ENCODE assay signal across 2 cellular contexts in the genomic region with DNA sequence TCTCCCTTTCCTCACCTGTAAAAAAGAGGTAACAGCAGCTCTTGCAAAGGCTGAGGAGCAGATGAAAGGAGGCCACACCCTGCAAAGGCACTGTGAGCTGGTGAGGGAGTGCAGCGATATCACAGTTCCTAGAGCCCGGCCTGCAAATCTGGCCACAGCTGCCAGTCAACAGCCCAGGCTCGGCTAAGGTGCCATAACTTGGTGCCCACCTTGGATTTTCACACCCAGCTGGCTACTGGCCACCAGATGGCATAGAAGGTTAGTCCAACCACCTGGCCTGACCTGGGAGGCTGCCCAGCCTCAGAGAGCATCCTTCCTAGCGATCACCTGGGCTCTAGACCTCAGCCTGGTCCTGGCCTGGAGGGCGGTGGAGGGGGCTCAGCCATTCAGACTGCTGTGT.
TF ChIP-seq lines count a peak whose summit lies in the region.

No MANE protein-coding gene starts in this region.

TF ChIP-seq in HCT116, 20 proteins besides CTCF, POLR2A, EP300 and RAD21:
- TF ChIP-seq ZNF274 (IDR thresholded peaks at IDR 0.05; ENCODE audit: low read depth, low read length) (no peak), SRF (IDR thresholded peaks at IDR 0.05; ENCODE audit: low read depth) (no peak), ZBTB33 (IDR thresholded peaks at IDR 0.05; ENCODE audit: extremely low read depth, insufficient replicate concordance, low read length) (no peak)

TF ChIP-seq in WTC11, 78 proteins besides CTCF, POLR2A, EP300 and RAD21 (continued from another document):
- TF ChIP-seq CREM (CRISPR knock-in tag; IDR thresholded peaks at IDR 0.05) (no peak), ZNF532 (CRISPR knock-in tag; IDR thresholded peaks at IDR 0.05; ENCODE audit: borderline replicate concordance) (no peak), SP1 (CRISPR knock-in tag; conservative IDR thresholded peaks at IDR 0.05) (no peak), KAT7 (CRISPR knock-in tag; IDR thresholded peaks at IDR 0.05; ENCODE audit: borderline replicate concordance) (no peak), ZNF281 (CRISPR knock-in tag; IDR thresholded peaks at IDR 0.05) (no peak), JAZF1 (CRISPR knock-in tag; IDR thresholded peaks at IDR 0.05) (no peak), TP53 (CRISPR knock-in tag; IDR thresholded peaks at IDR 0.05) (no peak), ETV6 (CRISPR knock-in tag; IDR thresholded peaks at IDR 0.05) (no peak), HMGA2 (CRISPR knock-in tag; IDR thresholded peaks at IDR 0.05) (no peak), IRF2 (CRISPR knock-in tag; IDR thresholded peaks at IDR 0.05; ENCODE audit: borderline replicate concordance, low read depth) (no peak), FOXP1 (CRISPR knock-in tag; IDR thresholded peaks at IDR 0.05; ENCODE audit: borderline replicate concordance) (no peak), SMAD3 (CRISPR knock-in tag; IDR thresholded peaks at IDR 0.05; ENCODE audit: borderline replicate concordance) (no peak), CBFB (CRISPR knock-in tag; IDR thresholded peaks at IDR 0.05; ENCODE audit: low read depth) (no peak), TCF7 (CRISPR knock-in tag; IDR thresholded peaks at IDR 0.05; ENCODE audit: low read depth) (no peak)
- TF ChIP-seq, protein P1, sequence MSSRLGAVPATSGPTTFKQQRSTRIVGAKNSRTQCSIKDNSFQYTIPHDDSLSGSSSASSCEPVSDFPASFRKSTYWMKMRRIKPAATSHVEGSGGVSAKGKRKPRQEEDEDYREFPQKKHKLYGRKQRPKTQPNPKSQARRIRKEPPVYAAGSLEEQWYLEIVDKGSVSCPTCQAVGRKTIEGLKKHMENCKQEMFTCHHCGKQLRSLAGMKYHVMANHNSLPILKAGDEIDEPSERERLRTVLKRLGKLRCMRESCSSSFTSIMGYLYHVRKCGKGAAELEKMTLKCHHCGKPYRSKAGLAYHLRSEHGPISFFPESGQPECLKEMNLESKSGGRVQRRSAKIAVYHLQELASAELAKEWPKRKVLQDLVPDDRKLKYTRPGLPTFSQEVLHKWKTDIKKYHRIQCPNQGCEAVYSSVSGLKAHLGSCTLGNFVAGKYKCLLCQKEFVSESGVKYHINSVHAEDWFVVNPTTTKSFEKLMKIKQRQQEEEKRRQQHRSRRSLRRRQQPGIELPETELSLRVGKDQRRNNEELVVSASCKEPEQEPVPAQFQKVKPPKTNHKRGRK (CRISPR knock-in tag; IDR thresholded peaks at IDR 0.05; ENCODE audit: borderline replicate concordance) = no peak
- TF ChIP-seq, protein P2, sequence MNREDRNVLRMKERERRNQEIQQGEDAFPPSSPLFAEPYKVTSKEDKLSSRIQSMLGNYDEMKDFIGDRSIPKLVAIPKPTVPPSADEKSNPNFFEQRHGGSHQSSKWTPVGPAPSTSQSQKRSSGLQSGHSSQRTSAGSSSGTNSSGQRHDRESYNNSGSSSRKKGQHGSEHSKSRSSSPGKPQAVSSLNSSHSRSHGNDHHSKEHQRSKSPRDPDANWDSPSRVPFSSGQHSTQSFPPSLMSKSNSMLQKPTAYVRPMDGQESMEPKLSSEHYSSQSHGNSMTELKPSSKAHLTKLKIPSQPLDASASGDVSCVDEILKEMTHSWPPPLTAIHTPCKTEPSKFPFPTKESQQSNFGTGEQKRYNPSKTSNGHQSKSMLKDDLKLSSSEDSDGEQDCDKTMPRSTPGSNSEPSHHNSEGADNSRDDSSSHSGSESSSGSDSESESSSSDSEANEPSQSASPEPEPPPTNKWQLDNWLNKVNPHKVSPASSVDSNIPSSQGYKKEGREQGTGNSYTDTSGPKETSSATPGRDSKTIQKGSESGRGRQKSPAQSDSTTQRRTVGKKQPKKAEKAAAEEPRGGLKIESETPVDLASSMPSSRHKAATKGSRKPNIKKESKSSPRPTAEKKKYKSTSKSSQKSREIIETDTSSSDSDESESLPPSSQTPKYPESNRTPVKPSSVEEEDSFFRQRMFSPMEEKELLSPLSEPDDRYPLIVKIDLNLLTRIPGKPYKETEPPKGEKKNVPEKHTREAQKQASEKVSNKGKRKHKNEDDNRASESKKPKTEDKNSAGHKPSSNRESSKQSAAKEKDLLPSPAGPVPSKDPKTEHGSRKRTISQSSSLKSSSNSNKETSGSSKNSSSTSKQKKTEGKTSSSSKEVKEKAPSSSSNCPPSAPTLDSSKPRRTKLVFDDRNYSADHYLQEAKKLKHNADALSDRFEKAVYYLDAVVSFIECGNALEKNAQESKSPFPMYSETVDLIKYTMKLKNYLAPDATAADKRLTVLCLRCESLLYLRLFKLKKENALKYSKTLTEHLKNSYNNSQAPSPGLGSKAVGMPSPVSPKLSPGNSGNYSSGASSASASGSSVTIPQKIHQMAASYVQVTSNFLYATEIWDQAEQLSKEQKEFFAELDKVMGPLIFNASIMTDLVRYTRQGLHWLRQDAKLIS (CRISPR knock-in tag; IDR thresholded peaks at IDR 0.05; ENCODE audit: borderline replicate concordance) = no peak
- TF ChIP-seq, protein P3, sequence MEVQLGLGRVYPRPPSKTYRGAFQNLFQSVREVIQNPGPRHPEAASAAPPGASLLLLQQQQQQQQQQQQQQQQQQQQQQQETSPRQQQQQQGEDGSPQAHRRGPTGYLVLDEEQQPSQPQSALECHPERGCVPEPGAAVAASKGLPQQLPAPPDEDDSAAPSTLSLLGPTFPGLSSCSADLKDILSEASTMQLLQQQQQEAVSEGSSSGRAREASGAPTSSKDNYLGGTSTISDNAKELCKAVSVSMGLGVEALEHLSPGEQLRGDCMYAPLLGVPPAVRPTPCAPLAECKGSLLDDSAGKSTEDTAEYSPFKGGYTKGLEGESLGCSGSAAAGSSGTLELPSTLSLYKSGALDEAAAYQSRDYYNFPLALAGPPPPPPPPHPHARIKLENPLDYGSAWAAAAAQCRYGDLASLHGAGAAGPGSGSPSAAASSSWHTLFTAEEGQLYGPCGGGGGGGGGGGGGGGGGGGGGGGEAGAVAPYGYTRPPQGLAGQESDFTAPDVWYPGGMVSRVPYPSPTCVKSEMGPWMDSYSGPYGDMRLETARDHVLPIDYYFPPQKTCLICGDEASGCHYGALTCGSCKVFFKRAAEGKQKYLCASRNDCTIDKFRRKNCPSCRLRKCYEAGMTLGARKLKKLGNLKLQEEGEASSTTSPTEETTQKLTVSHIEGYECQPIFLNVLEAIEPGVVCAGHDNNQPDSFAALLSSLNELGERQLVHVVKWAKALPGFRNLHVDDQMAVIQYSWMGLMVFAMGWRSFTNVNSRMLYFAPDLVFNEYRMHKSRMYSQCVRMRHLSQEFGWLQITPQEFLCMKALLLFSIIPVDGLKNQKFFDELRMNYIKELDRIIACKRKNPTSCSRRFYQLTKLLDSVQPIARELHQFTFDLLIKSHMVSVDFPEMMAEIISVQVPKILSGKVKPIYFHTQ (CRISPR knock-in tag; IDR thresholded peaks at IDR 0.05) = no peak
